In the genomic region with DNA sequence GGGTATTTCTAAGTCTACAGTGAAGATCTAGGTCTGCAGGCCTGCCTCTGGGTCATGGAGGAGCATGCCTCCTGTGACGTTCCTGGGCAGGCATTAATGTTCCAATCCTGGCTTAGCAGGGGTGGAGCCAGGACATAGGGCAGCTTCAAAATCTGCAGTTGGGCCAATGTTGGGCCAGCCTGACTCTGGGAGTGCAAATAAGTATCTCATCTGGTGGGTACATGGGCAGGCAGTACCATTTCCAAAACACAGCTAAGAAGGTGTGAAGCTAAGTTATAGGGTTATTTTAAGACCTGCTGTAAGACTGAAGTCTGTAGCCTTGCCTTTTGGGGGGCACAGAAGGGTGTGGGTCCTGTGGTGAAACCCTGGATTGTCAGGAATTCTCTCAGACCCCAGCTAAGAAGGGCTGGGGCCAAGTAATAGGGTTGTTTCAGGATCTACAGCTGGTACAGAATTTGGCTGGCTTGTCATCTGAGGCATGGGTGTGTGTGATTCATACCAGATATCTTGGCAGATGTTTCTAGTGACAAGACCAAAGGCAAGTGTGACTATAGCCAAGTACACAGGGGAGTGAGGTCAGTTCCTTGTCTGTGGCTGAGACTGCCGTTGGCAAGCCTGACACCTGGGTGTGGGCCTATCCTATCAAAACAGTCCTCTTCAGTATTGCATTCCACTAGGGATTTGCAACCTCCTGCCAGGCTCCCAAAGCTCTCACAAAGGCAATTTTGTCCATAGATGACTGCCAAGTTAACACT, we compare ENCODE assay signal across 16 cellular contexts.
DNase-seq lines count a peak whose midpoint lies in the region; ATAC-seq and TF ChIP-seq lines count a peak whose summit lies in the region.
"Had no signal": no experiment of that assay in that cellular context is flagged by ENCODE, and none has a peak within 500 bp of the region (broad histone marks: within the 10 kb centered on the region; RNA-seq: fewer than 3 reads in every experiment).

No MANE protein-coding gene starts in this region.

- TF ChIP-seq CTCF in astrocyte of the spinal cord (IDR thresholded peaks at IDR 0.05; ENCODE audit: low read depth, low read length) (no peak), glutamatergic neuron (IDR thresholded peaks at IDR 0.05; ENCODE audit: partially characterized antibody, unreplicated experiment) (no peak)

- no peak for ATAC-seq in T-helper 17 cell
- ATAC-seq: naive thymus-derived CD4-positive, alpha-beta T cell had no signal

- no peak overlapping the region for H3K4me3 ChIP-seq in astrocyte of the spinal cord (ENCODE audit: low read depth, low read length)

- H3K36me3 Mint-ChIP-seq in glutamatergic neuron (ENCODE audit: unreplicated experiment) (no peaks in the 10 kb centered on the region), T-helper 17 cell (ENCODE audit: low read depth) (no peaks in the 10 kb centered on the region)

- H3K4me1 Mint-ChIP-seq in glutamatergic neuron (ENCODE audit: low read depth, unreplicated experiment) (no peaks in the 10 kb centered on the region), T-helper 17 cell (no peaks in the 10 kb centered on the region)
- H3K4me1 Mint-ChIP-seq: B cell had no signal

- peaks cover 4% of the 10 kb centered on the region for H3K9me3 ChIP-seq in T-helper 17 cell (ENCODE audit: control insufficient read depth, low read length, poor library complexity, severe bottlenecking)

- H3K4me3 Mint-ChIP-seq in glutamatergic neuron (ENCODE audit: unreplicated experiment) (no peak overlapping the region), T-helper 17 cell (no peak overlapping the region)
- H3K4me3 Mint-ChIP-seq: B cell; naive thymus-derived CD4-positive, alpha-beta T cell had no signal

- DNase-seq in EL (peak; percentile 25), M059J (ENCODE audit: low read depth) (peak; percentile 78), astrocyte of the spinal cord (ENCODE audit: low read depth, low spot score) (peak; percentile 25), iPS-NIHi7 (ENCODE audit: extremely low spot score) (peak; percentile 11), glutamatergic neuron (no peak), NCI-H1694 treated with DMSO at 0.1 percent for 48 hours (lab: John Stamatoyannopoulos, UW) (no peak), T-helper 17 cell (no peak), SHP77 treated with DMSO at 0.1 percent for 48 hours (lab: John Stamatoyannopoulos, UW) (no peak)
- DNase-seq: activated naive CD4-positive, alpha-beta T cell; DMS53; effector CD4-positive, alpha-beta T cell; head of caudate nucleus; naive thymus-derived CD4-positive, alpha-beta T cell; NCI-H2171 treated with DMSO at 0.1 percent for 48 hours had no signal

- in situ Hi-C loops in astrocyte of the spinal cord (cut with HindIII; ENCODE audit: low sequenced_read_pairs): no loop called here

- no peaks in the 10 kb centered on the region for H3K9me3 Mint-ChIP-seq in glutamatergic neuron (ENCODE audit: unreplicated experiment)

- H3K27ac Mint-ChIP-seq in glutamatergic neuron (ENCODE audit: unreplicated experiment) (no peak overlapping the region), T-helper 17 cell (no peak overlapping the region)
- H3K27ac Mint-ChIP-seq: B cell, progenitor cell of endocrine pancreas had no signal

- no peaks in the 10 kb centered on the region for H3K27me3 Mint-ChIP-seq in glutamatergic neuron (ENCODE audit: unreplicated experiment)
- H3K27me3 Mint-ChIP-seq in T-helper 17 cell: no peaks in the 10 kb centered on the region
- H3K27me3 Mint-ChIP-seq: naive thymus-derived CD4-positive, alpha-beta T cell; progenitor cell of endocrine pancreas had no signal

Comparison
In these comparisons a context has a peak if more than half of its experiments do, and no peak if none do; other contexts are left out.
1. DNase-seq: peak in EL (single experiment), M059J (single experiment), astrocyte of the spinal cord (single experiment) and iPS-NIHi7 (single experiment); none in glutamatergic neuron (single experiment), NCI-H1694 treated with DMSO at 0.1 percent for 48 hours (single experiment), T-helper 17 cell (0 of 3) and SHP77 treated with DMSO at 0.1 percent for 48 hours (single experiment).